ENCODE assay signal across 15 cellular contexts in the genomic region with DNA sequence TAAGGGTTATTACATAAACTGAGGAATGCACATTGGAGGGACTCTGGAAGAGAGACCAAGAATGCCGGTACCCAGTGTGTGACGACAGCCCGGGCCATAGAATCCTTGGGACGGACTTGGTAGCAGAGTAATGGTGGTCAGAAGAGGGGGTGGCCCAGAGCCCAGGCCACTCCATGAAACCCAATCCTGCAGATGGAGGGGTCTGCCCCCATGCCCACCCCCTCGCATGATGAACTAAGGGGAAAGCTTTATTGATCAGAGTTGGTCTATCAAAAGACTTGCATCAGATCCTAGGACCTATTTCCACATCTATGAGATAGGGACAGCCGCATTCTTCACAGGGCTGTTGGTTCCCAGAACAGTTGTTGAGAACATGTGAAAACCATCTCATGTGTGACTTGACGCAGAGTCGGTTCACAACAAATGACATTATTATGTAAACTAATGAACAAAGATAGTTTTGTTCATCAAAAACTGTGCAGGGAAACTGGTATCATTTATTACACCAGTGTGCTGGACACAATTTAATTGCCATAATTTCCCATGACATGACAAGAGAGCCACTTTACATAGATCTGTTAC. TPM values are rescaled to one million over a fixed set of nuclear protein-coding genes. Genes with fewer than 3 reads are reported as not detected.
A peak's percentile ranks its signal among the peaks of the same experiment; 100 is the strongest.
DNase-seq lines count a peak whose midpoint lies in the region; TF ChIP-seq lines count a peak whose summit lies in the region.
"Had no signal": no experiment of that assay in that cellular context is flagged by ENCODE, and none has a peak within 500 bp of the region (broad histone marks: within the 10 kb centered on the region; RNA-seq: fewer than 3 reads in every experiment).

No MANE protein-coding gene starts in this region.

- WGBS in GM23248 (ENCODE audit: low coverage in 1 of 2, low lambda C conversion rate in 2 of 2, missing lambda C conversion rate in 2 of 2), 2 experiments, result 82 to 85% methylated on average over 8 of the region's 8 CpGs
- WGBS in mesodermal cell (ENCODE audit: insufficient coverage in 2 of 2), 2 experiments, result 91 to 98% methylated on average over 4 to 5 of the region's 8 CpGs
- WGBS in esophagus squamous epithelium, 2 donors, result 78 to 86% methylated on average over 6 to 8 of the region's 8 CpGs

- DNase-seq in GM23248 (peak; percentile 10), breast epithelium (ENCODE audit: low spot score in 2 of 2) (no peak), hypothalamus (lab: John Stamatoyannopoulos, UW) (no peak), esophagus squamous epithelium (lab: John Stamatoyannopoulos, UW) (no peak), T-helper 9 cell (no peak)
- no peak for DNase-seq in activated CD4-positive, CD25-positive, alpha-beta regulatory T cell treated with anti-CD3 and anti-CD28 coated beads, Interleukin-2, amount 50 U/mL, for 72 hours
- DNase-seq: activated CD4-positive, alpha-beta T cell treated with anti-CD3 and anti-CD28 coated beads for 1 hour; DMS79 treated with DMSO at 0.1 percent for 48 hours; NCI-H1417 treated with DMSO at 0.1 percent for 48 hours had no signal

- no peaks in the 10 kb centered on the region for H4K20me1 ChIP-seq in GM23248 (ENCODE audit: insufficient read depth)

- peaks cover 12% of the 10 kb centered on the region for H3K4me1 ChIP-seq in GM23248 (ENCODE audit: insufficient read depth)
- H3K4me1 ChIP-seq in HUES48 (ENCODE audit: control insufficient read depth, insufficient read depth, low read length), result no peaks in the 10 kb centered on the region; the same call in 1 of the 2 replicates
- H3K4me1 ChIP-seq in breast epithelium, result no peaks in the 10 kb centered on the region
- H3K4me1 ChIP-seq in mesodermal cell (ENCODE audit: control insufficient read depth, insufficient read depth, low read length, poor library complexity, severe bottlenecking), result peaks cover 20% of the 10 kb centered on the region
- peaks cover 0 to 17% (median 0%) of the 10 kb centered on the region in 3 donors for H3K4me1 ChIP-seq in esophagus squamous epithelium
- H3K4me1 ChIP-seq: testis had no signal

- in situ Hi-C loops in GM23248 (cut with MboI), result no loop called here

- peaks cover 11% of the 10 kb centered on the region; the same call in 1 of the 2 replicates for H3K79me2 ChIP-seq in GM23248 (ENCODE audit: insufficient read depth)

- intact Hi-C loops in breast epithelium (cut with DNase I; ENCODE audit: low total_unique reads) (loop anchor here (10.0 kb wide), 1 partner anchor 755 kb away; no protein-coding TSS in a partner anchor), esophagus squamous epithelium (cut with DNase I) (no loop called here)

- no peak overlapping the region for H2AFZ ChIP-seq in GM23248

- peaks cover 48% of the 10 kb centered on the region for H3F3A ChIP-seq in GM23248 (ENCODE audit: insufficient read depth)

- no peaks in the 10 kb centered on the region for H3K9me2 ChIP-seq in GM23248 (ENCODE audit: insufficient read depth)

- no peaks in the 10 kb centered on the region for H3K9me3 ChIP-seq in GM23248 (ENCODE audit: low read depth)
- no peaks in the 10 kb centered on the region for H3K9me3 ChIP-seq in HUES48 (ENCODE audit: control insufficient read depth, insufficient read depth, low read length)
- H3K9me3 ChIP-seq in breast epithelium, result no peaks in the 10 kb centered on the region
- H3K9me3 ChIP-seq in mesodermal cell (ENCODE audit: control insufficient read depth, low read length), result no peaks in the 10 kb centered on the region
- H3K9me3 ChIP-seq in esophagus squamous epithelium, result no peaks in the 10 kb centered on the region
- H3K9me3 ChIP-seq: testis had no signal

- H3K27ac ChIP-seq in GM23248 (no peak overlapping the region), HUES48 (ENCODE audit: low read depth, low read length) (peak overlapping the region; percentile 22), breast epithelium (peak overlapping the region; percentile 26 to 77), mesodermal cell (ENCODE audit: low read depth, low read length, severe bottlenecking) (peak overlapping the region; percentile 23), esophagus squamous epithelium (peak overlapping the region in 1 of 4 donors; percentile 13)
- H3K27ac ChIP-seq: C4-2B, KMS-11, testis had no signal

- H3K27me3 ChIP-seq in GM23248 (replicated peaks; ENCODE audit: insufficient read depth) (no peaks in the 10 kb centered on the region), HUES48 (ENCODE audit: control insufficient read depth, insufficient read depth, low read length) (no peaks in the 10 kb centered on the region), breast epithelium (no peaks in the 10 kb centered on the region), esophagus squamous epithelium (no peaks in the 10 kb centered on the region)
- H3K27me3 ChIP-seq: testis had no signal

- no peak for TF ChIP-seq POLR2A in breast epithelium (IDR thresholded peaks at IDR 0.05)
- no peak for TF ChIP-seq POLR2A in esophagus squamous epithelium (IDR thresholded peaks at IDR 0.05)

- H3K4me2 ChIP-seq in GM23248 (ENCODE audit: unreplicated experiment), result no peak overlapping the region
- H3K4me2 ChIP-seq: KMS-11 had no signal

- peaks cover 18% of the 10 kb centered on the region for H3K36me3 ChIP-seq in GM23248 (ENCODE audit: low read depth)
- peaks cover 29% of the 10 kb centered on the region for H3K36me3 ChIP-seq in HUES48 (ENCODE audit: control insufficient read depth, insufficient read depth, low read length)
- H3K36me3 ChIP-seq in breast epithelium, result peaks cover 4% of the 10 kb centered on the region
- H3K36me3 ChIP-seq in mesodermal cell (ENCODE audit: control insufficient read depth, insufficient read depth, low read length), result peaks cover 37% of the 10 kb centered on the region
- peaks cover 5 to 48% (median 10%) of the 10 kb centered on the region in 3 donors for H3K36me3 ChIP-seq in esophagus squamous epithelium

- H3K9ac ChIP-seq in GM23248, result no peak overlapping the region
- no peak overlapping the region for H3K9ac ChIP-seq in HUES48 (ENCODE audit: low read depth, low read length)
- H3K9ac ChIP-seq: KMS-11 had no signal

- H3K4me3 ChIP-seq in GM23248, result no peak overlapping the region
- no peak overlapping the region for H3K4me3 ChIP-seq in HUES48 (ENCODE audit: low read depth, low read length)
- H3K4me3 ChIP-seq in breast epithelium, result no peak overlapping the region
- H3K4me3 ChIP-seq in mesodermal cell (ENCODE audit: extremely low read depth, insufficient read depth, low read length, poor library complexity, severe bottlenecking), result no peak overlapping the region
- no peak overlapping the region for H3K4me3 ChIP-seq in esophagus squamous epithelium
- H3K4me3 ChIP-seq: testis had no signal

- TF ChIP-seq CTCF in breast epithelium (IDR thresholded peaks at IDR 0.05), result no peak
- TF ChIP-seq CTCF in esophagus squamous epithelium (IDR thresholded peaks at IDR 0.05), result no peak

RNA-seq across cellular contexts. Expression of gene SDC3, which starts 21.5 kb away (rescaled TPM):
- total RNA-seq in GM23248 (2014; rRNA removed; shearing (Covaris generic)), result 39.7 and 40.7 TPM in 2 replicates
- polyA plus RNA-seq in GM23248 (2016; fragmentation: Nextera tagmentation; extraction: Ambion mirVana), result 6.6 and 6.9 TPM in 2 replicates
- total RNA-seq in breast epithelium, result 10 to 100 TPM; 16.5 to 37.8 (median 26.2) TPM
- 80.5 TPM for polyA plus RNA-seq in mesodermal cell (2013, experiment 1 of 2)
- polyA plus RNA-seq in mesodermal cell (2013, experiment 2 of 2), result 64.9 TPM
- 10 to 100 TPM in 1 of 4 donors, 1 to 10 TPM in 3; 2.9 to 11.6 (median 5.1) TPM for total RNA-seq in esophagus squamous epithelium
- total RNA-seq: OCI-LY7 had no signal
